Comparison of ENCODE assay signal across 26 cellular contexts in genomic region chr4:138107023-138107422, GRCh38.
"Had no signal": no experiment of that assay in that cellular context is flagged by ENCODE, and none has a peak within 500 bp of the region (broad histone marks: within the 10 kb centered on the region; RNA-seq: fewer than 3 reads in every experiment).

No MANE protein-coding gene starts in this region.

- H3K4me3 ChIP-seq: ascending aorta had no signal

- H3K9me3 ChIP-seq: ascending aorta had no signal

- H3K36me3 ChIP-seq: ascending aorta had no signal

- H3K4me1 Mint-ChIP-seq: activated CD4-positive, alpha-beta memory T cell treated with anti-CD3 and anti-CD28 coated beads, Interleukin-2, amount 10 ng/mL, durations not matched to agents 7 days and 5 days; activated CD4-positive, alpha-beta T cell treated with anti-CD3 and anti-CD28 coated beads, Interleukin-2, amount 10 ng/mL, durations not matched to agents 7 days and 5 days; activated naive CD4-positive, alpha-beta T cell treated with anti-CD3 and anti-CD28 coated beads, Interleukin-2, amount 10 ng/mL, durations not matched to agents 7 days and 5 days; activated naive CD8-positive, alpha-beta T cell treated with anti-CD3 and anti-CD28 coated beads, Interleukin-2, amount 10 ng/mL, durations not matched to agents 7 days and 5 days; central memory CD8-positive, alpha-beta T cell; T-cell; T-helper 17 cell had no signal

- H3K27me3 Mint-ChIP-seq: activated CD4-positive, alpha-beta memory T cell treated with anti-CD3 and anti-CD28 coated beads, Interleukin-2, amount 10 ng/mL, durations not matched to agents 7 days and 5 days; activated CD4-positive, alpha-beta T cell treated with anti-CD3 and anti-CD28 coated beads, Interleukin-2, amount 10 ng/mL, durations not matched to agents 7 days and 5 days; activated naive CD4-positive, alpha-beta T cell treated with anti-CD3 and anti-CD28 coated beads, Interleukin-2, amount 10 ng/mL, durations not matched to agents 7 days and 5 days; activated T-cell treated with anti-CD3 and anti-CD28 coated beads, Interleukin-2, amount 50 U/mL, for 24 hours; central memory CD8-positive, alpha-beta T cell; T-cell; T-helper 17 cell had no signal

- ATAC-seq: activated naive CD4-positive, alpha-beta T cell treated with anti-CD3 and anti-CD28 coated beads, Interleukin-2, amount 50 U/mL, for 72 hours; activated T-cell treated with anti-CD3 and anti-CD28 coated beads, Interleukin-2, amount 50 U/mL, for 72 hours; esophagus mucosa; T-cell; T-helper 17 cell had no signal

- H3K36me3 Mint-ChIP-seq: activated naive CD4-positive, alpha-beta T cell treated with anti-CD3 and anti-CD28 coated beads, Interleukin-2, amount 10 ng/mL, durations not matched to agents 7 days and 5 days; activated naive CD4-positive, alpha-beta T cell treated with anti-CD3 and anti-CD28 coated beads, Interleukin-2, amount 50 U/mL, for 72 hours; activated naive CD8-positive, alpha-beta T cell treated with anti-CD3 and anti-CD28 coated beads, Interleukin-2, amount 10 ng/mL, durations not matched to agents 7 days and 5 days; brain; T-cell had no signal

- H3K4me1 ChIP-seq: ascending aorta had no signal

- H3K4me3 Mint-ChIP-seq: activated CD4-positive, alpha-beta memory T cell treated with anti-CD3 and anti-CD28 coated beads, Interleukin-2, amount 10 ng/mL, durations not matched to agents 7 days and 5 days; activated CD4-positive, alpha-beta T cell treated with anti-CD3 and anti-CD28 coated beads, Interleukin-2, amount 10 ng/mL, durations not matched to agents 7 days and 5 days; activated naive CD4-positive, alpha-beta T cell treated with anti-CD3 and anti-CD28 coated beads, Interleukin-2, amount 10 ng/mL, durations not matched to agents 7 days and 5 days; activated naive CD8-positive, alpha-beta T cell treated with anti-CD3 and anti-CD28 coated beads, Interleukin-2, amount 10 ng/mL, durations not matched to agents 7 days and 5 days; activated T-cell treated with anti-CD3 and anti-CD28 coated beads, Interleukin-2, amount 50 U/mL, for 24 hours; activated T-cell treated with anti-CD3 and anti-CD28 coated beads, Interleukin-2, amount 50 U/mL, for 72 hours; brain; central memory CD8-positive, alpha-beta T cell; T-cell; T-helper 17 cell; T-helper 2 cell treated with Interferon-gamma antibody and Interleukin-4, amounts not matched to agents 5 μg/mL and 100 μg/mL, for 36 hours had no signal

- H3K9me3 Mint-ChIP-seq: activated CD4-positive, alpha-beta memory T cell treated with anti-CD3 and anti-CD28 coated beads, Interleukin-2, amount 10 ng/mL, durations not matched to agents 7 days and 5 days; activated CD4-positive, alpha-beta T cell treated with anti-CD3 and anti-CD28 coated beads, Interleukin-2, amount 10 ng/mL, durations not matched to agents 7 days and 5 days; activated naive CD4-positive, alpha-beta T cell treated with anti-CD3 and anti-CD28 coated beads, Interleukin-2, amount 10 ng/mL, durations not matched to agents 7 days and 5 days; activated naive CD8-positive, alpha-beta T cell treated with anti-CD3 and anti-CD28 coated beads, Interleukin-2, amount 10 ng/mL, durations not matched to agents 7 days and 5 days; activated T-cell treated with anti-CD3 and anti-CD28 coated beads, Interleukin-2, amount 50 U/mL, for 24 hours; activated T-cell treated with anti-CD3 and anti-CD28 coated beads, Interleukin-2, amount 50 U/mL, for 72 hours; T-helper 2 cell treated with Interferon-gamma antibody and Interleukin-4, amounts not matched to agents 5 μg/mL and 100 μg/mL, for 36 hours had no signal

- DNase-seq: activated CD4-positive, alpha-beta memory T cell treated with anti-CD3 and anti-CD28 coated beads, Interleukin-2, amount 10 ng/mL, durations not matched to agents 7 days and 5 days; activated CD4-positive, alpha-beta T cell treated with anti-CD3 and anti-CD28 coated beads for 4 hours; activated CD4-positive, alpha-beta T cell treated with anti-CD3 and anti-CD28 coated beads, Interleukin-2, amount 10 ng/mL, durations not matched to agents 7 days and 5 days; activated CD4-positive, alpha-beta T cell treated with anti-CD3 and anti-CD28 coated beads, Interleukin-2, amount 50 U/mL, for 4 hours; activated CD4-positive, CD25-positive, alpha-beta regulatory T cell; activated CD4-positive, CD25-positive, alpha-beta regulatory T cell treated with anti-CD3 and anti-CD28 coated beads, Interleukin-2, amount 50 U/mL, for 72 hours; activated CD8-positive, alpha-beta memory T cell treated with anti-CD3 and anti-CD28 coated beads, Interleukin-2, amount 50 U/mL, for 48 hours; activated gamma-delta T cell; activated naive CD4-positive, alpha-beta T cell; activated naive CD4-positive, alpha-beta T cell treated with anti-CD3 and anti-CD28 coated beads, Interleukin-2, amount 10 ng/mL, durations not matched to agents 7 days and 5 days; activated naive CD8-positive, alpha-beta T cell treated with anti-CD3 and anti-CD28 coated beads, Interleukin-2, amount 10 ng/mL, durations not matched to agents 7 days and 5 days; activated T-cell treated with anti-CD3 and anti-CD28 coated beads for 4 hours; activated T-cell treated with anti-CD3 and anti-CD28 coated beads, Interleukin-2, amount 50 U/mL, for 24 hours; activated T-cell treated with anti-CD3 and anti-CD28 coated beads, Interleukin-2, amount 50 U/mL, for 72 hours; effector CD8-positive, alpha-beta T cell; foreskin fibroblast; SW 1271; T-cell; T-helper 17 cell; T1000 had no signal

- H3K27ac Mint-ChIP-seq: activated CD4-positive, alpha-beta memory T cell treated with anti-CD3 and anti-CD28 coated beads, Interleukin-2, amount 10 ng/mL, durations not matched to agents 7 days and 5 days; activated CD4-positive, alpha-beta T cell treated with anti-CD3 and anti-CD28 coated beads, Interleukin-2, amount 10 ng/mL, durations not matched to agents 7 days and 5 days; activated naive CD4-positive, alpha-beta T cell treated with anti-CD3 and anti-CD28 coated beads, Interleukin-2, amount 10 ng/mL, durations not matched to agents 7 days and 5 days; activated naive CD4-positive, alpha-beta T cell treated with anti-CD3 and anti-CD28 coated beads, Interleukin-2, amount 50 U/mL, for 72 hours; activated naive CD8-positive, alpha-beta T cell treated with anti-CD3 and anti-CD28 coated beads, Interleukin-2, amount 10 ng/mL, durations not matched to agents 7 days and 5 days; activated T-cell treated with anti-CD3 and anti-CD28 coated beads, Interleukin-2, amount 50 U/mL, for 24 hours; activated T-cell treated with anti-CD3 and anti-CD28 coated beads, Interleukin-2, amount 50 U/mL, for 72 hours; brain; T-cell; T-helper 17 cell; T-helper 2 cell treated with Interferon-gamma antibody and Interleukin-4, amounts not matched to agents 5 μg/mL and 100 μg/mL, for 36 hours had no signal
